2 cellular contexts compared by ENCODE assay signal in genomic region chr1:89900791-89901708, GRCh38.
TF ChIP-seq lines count a peak whose summit lies in the region.

No MANE protein-coding gene starts in this region.

TF ChIP-seq in GM23338, 12 proteins besides CTCF, POLR2A, EP300 and RAD21:
- no peak for TF ChIP-seq ETS1 (IDR thresholded peaks at IDR 0.05)
- no peak for TF ChIP-seq REST (IDR thresholded peaks at IDR 0.05; ENCODE audit: unreplicated experiment)
- TF ChIP-seq NANOG (IDR thresholded peaks at IDR 0.05; ENCODE audit: borderline replicate concordance), result no peak
- TF ChIP-seq EZH2 (IDR thresholded peaks at IDR 0.05; ENCODE audit: low read depth, unreplicated experiment), result no peak
- no peak for TF ChIP-seq EZH2phosphoT487 (IDR thresholded peaks at IDR 0.05; ENCODE audit: unreplicated experiment)

TF ChIP-seq in K562, 482 proteins besides CTCF, POLR2A, EP300 and RAD21 (continues in another document):
- peak; percentile 84 for TF ChIP-seq ZNF592 (IDR thresholded peaks at IDR 0.05)
- TF ChIP-seq SREBF2 (CRISPR knock-in tag; IDR thresholded peaks at IDR 0.05), result no peak
- TF ChIP-seq PKNOX1 (IDR thresholded peaks at IDR 0.05), result peak; percentile 76
- peak; percentile 27; the same call in 1 of the 2 replicates for TF ChIP-seq DEAF1 (CRISPR knock-in tag; IDR thresholded peaks at IDR 0.05)
- no peak for TF ChIP-seq ZNF830 (CRISPR knock-in tag; IDR thresholded peaks at IDR 0.05)
- 0 out of 2 replicates have a peak, but pooled peaks have one; percentile 64 for TF ChIP-seq STAT6 (CRISPR knock-in tag; IDR thresholded peaks at IDR 0.05)
- peak; percentile 59; the same call in 1 of the 2 replicates for TF ChIP-seq MAFF (IDR thresholded peaks at IDR 0.05; ENCODE audit: low read length)
- TF ChIP-seq MAFG (tag; conservative IDR thresholded peaks at IDR 0.05), result peak; percentile 69
- peak; percentile 81 for TF ChIP-seq DPF2 (IDR thresholded peaks at IDR 0.05)
- peak; percentile 23; the same call in 1 of the 2 replicates for TF ChIP-seq TCF3 (CRISPR knock-in tag; IDR thresholded peaks at IDR 0.05)
- peak; percentile 97; the same call in 1 of the 2 replicates for TF ChIP-seq CTBP1 (IDR thresholded peaks at IDR 0.05; ENCODE audit: borderline replicate concordance)
- TF ChIP-seq TEAD1 (CRISPR knock-in tag; IDR thresholded peaks at IDR 0.05), result 0 out of 4 replicates have a peak, but pooled peaks of 1 of the 2 experiments have one; percentile 33
- no peak for TF ChIP-seq FOXJ3 (CRISPR knock-in tag; IDR thresholded peaks at IDR 0.05)
- TF ChIP-seq ZNF639 (CRISPR knock-in tag; conservative IDR thresholded peaks at IDR 0.05 in 1 of 2, IDR thresholded peaks at IDR 0.05 in 1 of 2), result peak in 1 of 2 experiments; percentile 46; a peak in 1 of 4 replicates
- TF ChIP-seq NFE2 (IDR thresholded peaks at IDR 0.05; ENCODE audit: low read depth), result peak; percentile 83
- TF ChIP-seq HDAC1 (IDR thresholded peaks at IDR 0.05), result peak in 1 of 2 experiments; percentile 64; a peak in 1 of 4 replicates
- TF ChIP-seq RFX1 (IDR thresholded peaks at IDR 0.05), result peak; percentile 80
- no peak for TF ChIP-seq NFIC (IDR thresholded peaks at IDR 0.05)
- no peak for TF ChIP-seq KLF1 (tag; IDR thresholded peaks at IDR 0.05)
- TF ChIP-seq KDM1A (IDR thresholded peaks at IDR 0.05), result peak; percentile 71 to 80
- TF ChIP-seq ZNF280A (IDR thresholded peaks at IDR 0.05; ENCODE audit: low read depth, partially characterized antibody), result no peak
- TF ChIP-seq ZEB2 (IDR thresholded peaks at IDR 0.05), result peak; percentile 74
- peak; percentile 49; the same call in 1 of the 2 replicates for TF ChIP-seq SOX6 (IDR thresholded peaks at IDR 0.05)
- peak; percentile 83 for TF ChIP-seq ZNF316 (IDR thresholded peaks at IDR 0.05)
- 0 out of 2 replicates have a peak, but pooled peaks have one; percentile 19 for TF ChIP-seq ZBTB9 (CRISPR knock-in tag; IDR thresholded peaks at IDR 0.05)
- no peak for TF ChIP-seq ZNF445 (CRISPR knock-in tag; IDR thresholded peaks at IDR 0.05; ENCODE audit: low read depth)
- peak; percentile 34; the same call in 1 of the 2 replicates for TF ChIP-seq MECOM (CRISPR knock-in tag; IDR thresholded peaks at IDR 0.05)
- no peak for TF ChIP-seq HNRNPUL1 (IDR thresholded peaks at IDR 0.05; ENCODE audit: low read length)
- TF ChIP-seq HMBOX1 (IDR thresholded peaks at IDR 0.05), result peak; percentile 45; the same call in 1 of the 2 replicates
- peak; percentile 31; the same call in 1 of the 2 replicates for TF ChIP-seq SP1 (CRISPR knock-in tag; IDR thresholded peaks at IDR 0.05)
- TF ChIP-seq KHSRP (IDR thresholded peaks at IDR 0.05), result no peak
- TF ChIP-seq TBP (optimal IDR thresholded peaks at IDR 0.05; ENCODE audit: low read depth, low read length), result peak; percentile 30
- no peak for TF ChIP-seq SLC30A9 (CRISPR knock-in tag; IDR thresholded peaks at IDR 0.05)
- TF ChIP-seq NEUROD1 (IDR thresholded peaks at IDR 0.05; ENCODE audit: borderline replicate concordance, low read depth, low read length, partially characterized antibody), result no peak
- TF ChIP-seq ARID3A (IDR thresholded peaks at IDR 0.05; ENCODE audit: borderline replicate concordance, low read depth, low read length), result peak; percentile 19; the same call in 1 of the 2 replicates
- peak; percentile 85 for TF ChIP-seq C11orf30 (IDR thresholded peaks at IDR 0.05; ENCODE audit: low read depth)
- TF ChIP-seq LCOR (CRISPR knock-in tag; IDR thresholded peaks at IDR 0.05), result no peak
- TF ChIP-seq CHD1 (IDR thresholded peaks at IDR 0.05; ENCODE audit: low read length), result no peak
- peak; percentile 47 for TF ChIP-seq TEAD4 (IDR thresholded peaks at IDR 0.05; ENCODE audit: low read length)
- no peak for TF ChIP-seq TEAD4 (CRISPR knock-in tag; IDR thresholded peaks at IDR 0.05; ENCODE audit: borderline replicate concordance)
- TF ChIP-seq MAZ (CRISPR knock-in tag; conservative IDR thresholded peaks at IDR 0.05 in 1 of 2, IDR thresholded peaks at IDR 0.05 in 1 of 2), result 0 out of 4 replicates have a peak, but pooled peaks of 1 of the 2 experiments have one; percentile 22
- TF ChIP-seq MEIS2 (IDR thresholded peaks at IDR 0.05; ENCODE audit: partially characterized antibody), result peak; percentile 70
- peak; percentile 48; the same call in 1 of the 2 replicates for TF ChIP-seq NCOR1 (IDR thresholded peaks at IDR 0.05)
- TF ChIP-seq YBX1 (IDR thresholded peaks at IDR 0.05), result no peak
- TF ChIP-seq MLLT1 (IDR thresholded peaks at IDR 0.05), result peak in 1 of 2 experiments; percentile 50; a peak in 1 of 4 replicates
- peak; percentile 11; the same call in 1 of the 2 replicates for TF ChIP-seq TAL1 (IDR thresholded peaks at IDR 0.05)
